Comparison of ENCODE assay signal across 19 cellular contexts in genomic region chr2:16162491-16163040, GRCh38.
DNase-seq lines count a peak whose midpoint lies in the region; ATAC-seq and TF ChIP-seq lines count a peak whose summit lies in the region.
"Had no signal": no experiment of that assay in that cellular context is flagged by ENCODE, and none has a peak within 500 bp of the region (broad histone marks: within the 10 kb centered on the region; RNA-seq: fewer than 3 reads in every experiment).

No MANE protein-coding gene starts in this region.

- H3K4me1 ChIP-seq in esophagus muscularis mucosa = no peaks in the 10 kb centered on the region
- H3K4me1 ChIP-seq: BLaER1 treated with 17β-estradiol and CSF1 and Interleukin-3, amounts not matched to agents 10 nM and 100 nM had no signal

- TF ChIP-seq CTCF in esophagus muscularis mucosa (IDR thresholded peaks at IDR 0.05) = no peak

- CTCF ChIA-PET in activated naive CD4-positive, alpha-beta T cell treated with anti-CD3 and anti-CD28 coated beads for 36 hours (lab: Charles Lee) = no interaction called here

- H3K36me3 ChIP-seq in esophagus muscularis mucosa = no peaks in the 10 kb centered on the region
- H3K36me3 ChIP-seq: BLaER1 treated with 17β-estradiol and CSF1 and Interleukin-3, amounts not matched to agents 10 nM and 100 nM; HAP-1 had no signal

- TF ChIP-seq EP300 in esophagus muscularis mucosa (IDR thresholded peaks at IDR 0.05) = no peak

- H3K4me3 ChIP-seq in esophagus muscularis mucosa = no peak overlapping the region
- H3K4me3 ChIP-seq: BLaER1 treated with 17β-estradiol and CSF1 and Interleukin-3, amounts not matched to agents 10 nM and 100 nM; GM23338; HAP-1 had no signal

- DNase-seq in activated CD4-positive, alpha-beta T cell treated with anti-CD3 and anti-CD28 coated beads, Interleukin-2, amount 10 ng/mL, durations not matched to agents 24 days and 14 days = peak; percentile 34
- DNase-seq in activated CD4-positive, alpha-beta T cell treated with anti-CD3 and anti-CD28 coated beads, Interleukin-2, amount 50 U/mL, for 1 hour = no peak
- peak; percentile 62 for DNase-seq in esophagus muscularis mucosa (ENCODE audit: extremely low spot score)
- peak; percentile 1 for DNase-seq in retina
- DNase-seq in activated naive CD4-positive, alpha-beta T cell treated with anti-CD3 and anti-CD28 coated beads for 36 hours = no peak
- no peak for DNase-seq in EL
- DNase-seq: CD4-positive, alpha-beta T cell; CD8-positive, alpha-beta memory T cell; DMS 273 treated with DMSO at 0.1 percent for 48 hours; DMS79; GF-D8; HFFc6 had no signal

- H3K27ac Mint-ChIP-seq in activated CD4-positive, alpha-beta T cell treated with anti-CD3 and anti-CD28 coated beads, Interleukin-2, amount 10 ng/mL, durations not matched to agents 24 days and 14 days = no peak overlapping the region
- H3K27ac Mint-ChIP-seq in activated naive CD4-positive, alpha-beta T cell treated with anti-CD3 and anti-CD28 coated beads for 36 hours = no peak overlapping the region
- H3K27ac Mint-ChIP-seq: B cell; CD14-positive monocyte; CD4-positive, alpha-beta T cell; CD8-positive, alpha-beta memory T cell; GM23338; HFFc6 had no signal

- H3K27ac ChIP-seq in esophagus muscularis mucosa (replicated peaks in 1 of 4) = no peak overlapping the region
- H3K27ac ChIP-seq: 22Rv1; BLaER1 treated with 17β-estradiol and CSF1 and Interleukin-3, amounts not matched to agents 10 nM and 100 nM had no signal

- no peaks in the 10 kb centered on the region for H3K9me3 ChIP-seq in esophagus muscularis mucosa
- H3K9me3 ChIP-seq: BLaER1 treated with 17β-estradiol and CSF1 and Interleukin-3, amounts not matched to agents 10 nM and 100 nM; HAP-1 had no signal

- no peaks in the 10 kb centered on the region for H3K4me1 Mint-ChIP-seq in activated CD4-positive, alpha-beta T cell treated with anti-CD3 and anti-CD28 coated beads, Interleukin-2, amount 10 ng/mL, durations not matched to agents 24 days and 14 days
- H3K4me1 Mint-ChIP-seq in activated naive CD4-positive, alpha-beta T cell treated with anti-CD3 and anti-CD28 coated beads for 36 hours (ENCODE audit: low read depth) = no peaks in the 10 kb centered on the region
- H3K4me1 Mint-ChIP-seq: B cell; CD14-positive monocyte; CD8-positive, alpha-beta memory T cell had no signal

- no peaks in the 10 kb centered on the region for H3K9me3 Mint-ChIP-seq in activated CD4-positive, alpha-beta T cell treated with anti-CD3 and anti-CD28 coated beads, Interleukin-2, amount 10 ng/mL, durations not matched to agents 24 days and 14 days
- no peaks in the 10 kb centered on the region for H3K9me3 Mint-ChIP-seq in activated naive CD4-positive, alpha-beta T cell treated with anti-CD3 and anti-CD28 coated beads for 36 hours
- H3K9me3 Mint-ChIP-seq: CD4-positive, alpha-beta T cell; GM23338 had no signal

- no peaks in the 10 kb centered on the region for H3K36me3 Mint-ChIP-seq in activated CD4-positive, alpha-beta T cell treated with anti-CD3 and anti-CD28 coated beads, Interleukin-2, amount 10 ng/mL, durations not matched to agents 24 days and 14 days (ENCODE audit: low read depth)
- no peaks in the 10 kb centered on the region for H3K36me3 Mint-ChIP-seq in activated naive CD4-positive, alpha-beta T cell treated with anti-CD3 and anti-CD28 coated beads for 36 hours (ENCODE audit: low read depth)
- H3K36me3 Mint-ChIP-seq: CD14-positive monocyte; CD8-positive, alpha-beta memory T cell had no signal

- H3K27me3 Mint-ChIP-seq in activated CD4-positive, alpha-beta T cell treated with anti-CD3 and anti-CD28 coated beads, Interleukin-2, amount 10 ng/mL, durations not matched to agents 24 days and 14 days = no peaks in the 10 kb centered on the region
- H3K27me3 Mint-ChIP-seq in activated naive CD4-positive, alpha-beta T cell treated with anti-CD3 and anti-CD28 coated beads for 36 hours (ENCODE audit: low read depth) = peaks cover 9% of the 10 kb centered on the region
- H3K27me3 Mint-ChIP-seq: B cell; CD8-positive, alpha-beta memory T cell had no signal

- H3K27me3 ChIP-seq in esophagus muscularis mucosa = peaks cover 0 to 14% (median 0%) of the 10 kb centered on the region in 4 donors
- H3K27me3 ChIP-seq: BLaER1 treated with 17β-estradiol and CSF1 and Interleukin-3, amounts not matched to agents 10 nM and 100 nM had no signal

- WGBS in esophagus muscularis mucosa = 90% methylated on average over 4 of the region's 4 CpGs

- intact Hi-C loops in activated CD4-positive, alpha-beta T cell treated with anti-CD3 and anti-CD28 coated beads, Interleukin-2, amount 10 ng/mL, durations not matched to agents 24 days and 14 days (cut with micrococcal nuclease) = no loop called here
- intact Hi-C loops in esophagus muscularis mucosa (cut with DNase I) = no loop called here
- intact Hi-C loops in activated naive CD4-positive, alpha-beta T cell treated with anti-CD3 and anti-CD28 coated beads for 36 hours (cut with micrococcal nuclease) = no loop called here

- no peak for TF ChIP-seq POLR2A in esophagus muscularis mucosa (IDR thresholded peaks at IDR 0.05; ENCODE audit: low read depth)

- no peak for ATAC-seq in HG03159 (IDR thresholded peaks at IDR 0.05; ENCODE audit: unreplicated experiment)
- ATAC-seq: GM23338 had no signal

- H3K4me3 Mint-ChIP-seq in activated CD4-positive, alpha-beta T cell treated with anti-CD3 and anti-CD28 coated beads, Interleukin-2, amount 10 ng/mL, durations not matched to agents 24 days and 14 days = no peak overlapping the region
- H3K4me3 Mint-ChIP-seq in activated naive CD4-positive, alpha-beta T cell treated with anti-CD3 and anti-CD28 coated beads for 36 hours = no peak overlapping the region
- H3K4me3 Mint-ChIP-seq: B cell; CD14-positive monocyte; CD4-positive, alpha-beta T cell; GM23338; HFFc6 had no signal

Comparison
In these comparisons a context has a peak if more than half of its experiments do, and no peak if none do; other contexts are left out.
1. DNase-seq: peak in activated CD4-positive, alpha-beta T cell treated with anti-CD3 and anti-CD28 coated beads, Interleukin-2, amount 10 ng/mL, durations not matched to agents 24 days and 14 days (single experiment), esophagus muscularis mucosa (single experiment) and retina (single experiment); none in activated CD4-positive, alpha-beta T cell treated with anti-CD3 and anti-CD28 coated beads, Interleukin-2, amount 50 U/mL, for 1 hour (single experiment), activated naive CD4-positive, alpha-beta T cell treated with anti-CD3 and anti-CD28 coated beads for 36 hours (single experiment) and EL (single experiment).